18 cellular contexts compared by ENCODE assay signal in genomic region chr16:51243836-51244483, GRCh38.
DNase-seq lines count a peak whose midpoint lies in the region; ATAC-seq and TF ChIP-seq lines count a peak whose summit lies in the region.
"Had no signal": no experiment of that assay in that cellular context is flagged by ENCODE, and none has a peak within 500 bp of the region (broad histone marks: within the 10 kb centered on the region; RNA-seq: fewer than 3 reads in every experiment).

No MANE protein-coding gene starts in this region.

- peak overlapping the region; percentile 4 for H3K27ac Mint-ChIP-seq in MCF 10A (ENCODE audit: low read depth, unreplicated experiment)
- H3K27ac Mint-ChIP-seq: activated CD8-positive, alpha-beta T cell treated with anti-CD3 and anti-CD28 coated beads for 36 hours; activated T-helper 2 cell treated with anti-CD3 and anti-CD28 coated beads, Interferon-gamma antibody, Interleukin-2, Interleukin-4, amounts not matched to agents 10 μg/mL and 5 μg/mL and 100 μg/mL, durations not matched to agents 14 hours and 24 hours and 36 hours; nephron; stimulated activated naive CD8-positive, alpha-beta T cell treated with anti-CD3 and anti-CD28 coated beads, Interleukin-15, amount 100 ng/mL, for 72 hours had no signal

- no peaks in the 10 kb centered on the region for H4K20me1 ChIP-seq in mammary epithelial cell (ENCODE audit: insufficient read depth, low read length)

- peaks cover 34% of the 10 kb centered on the region for H3K27me3 Mint-ChIP-seq in MCF 10A (ENCODE audit: insufficient read depth, unreplicated experiment)
- H3K27me3 Mint-ChIP-seq: activated CD8-positive, alpha-beta T cell treated with anti-CD3 and anti-CD28 coated beads for 36 hours; stimulated activated naive CD8-positive, alpha-beta T cell treated with anti-CD3 and anti-CD28 coated beads, Interleukin-15, amount 100 ng/mL, for 72 hours had no signal

- H3K4me1 ChIP-seq in breast epithelium: no peaks in the 10 kb centered on the region
- H3K4me1 ChIP-seq in mammary epithelial cell (ENCODE audit: insufficient read depth, low read length): no peaks in the 10 kb centered on the region
- no peaks in the 10 kb centered on the region for H3K4me1 ChIP-seq in adrenal gland (replicated peaks in 1 of 2)

- BruUV-seq in MCF 10A (replicated peaks; lab: Mats Ljungman, UMichigan) (no TSS peak), mammary epithelial cell (replicated peaks; lab: Mats Ljungman, UMichigan) (no TSS peak)

- H3K9ac ChIP-seq in mammary epithelial cell (ENCODE audit: insufficient read depth, low read length): no peak overlapping the region

- TF ChIP-seq CTCF in MCF 10A (IDR thresholded peaks at IDR 0.05; ENCODE audit: unreplicated experiment): no peak
- TF ChIP-seq CTCF in breast epithelium (IDR thresholded peaks at IDR 0.05): no peak
- TF ChIP-seq CTCF in mammary epithelial cell (conservative IDR thresholded peaks at IDR 0.05 in 1 of 2, IDR thresholded peaks at IDR 0.05 in 1 of 2; ENCODE audit: extremely low read depth in 1 of 2, insufficient read depth in 1 of 2, low read depth in 1 of 2, low read length in 2 of 2): no peak
- TF ChIP-seq CTCF in adrenal gland (IDR thresholded peaks at IDR 0.05): no peak

- DNase-seq in MCF 10A (ENCODE audit: unreplicated experiment) (peak; percentile 62), breast epithelium (ENCODE audit: low spot score in 2 of 2) (no peak), mammary epithelial cell (peak; percentile 8), left lobe of liver (ENCODE audit: low spot score) (peak; percentile 60), iPS-NIHi7 (ENCODE audit: extremely low spot score) (no peak), adrenal gland (no peak), NOMO-1 treated with dmso at 0.1 percent for 144 hours (lab: John Stamatoyannopoulos, UW; ENCODE audit: unreplicated experiment) (no peak), cerebellum (ENCODE audit: low spot score) (no peak)
- DNase-seq: ACHN; activated CD8-positive, alpha-beta T cell treated with anti-CD3 and anti-CD28 coated beads for 36 hours; Kasumi-1; left ventricle myocardium superior; NCI-H1930; NCI-H748 treated with DMSO at 0.1 percent for 48 hours; stimulated activated naive CD8-positive, alpha-beta T cell treated with anti-CD3 and anti-CD28 coated beads, Interleukin-15, amount 100 ng/mL, for 72 hours had no signal

- no peak overlapping the region for H2AFZ ChIP-seq in mammary epithelial cell (ENCODE audit: low read depth, low read length)

- CTCF ChIA-PET in MCF 10A (lab: Yijun Ruan, JAX) (interaction anchor here (0.6 to 0.8 kb wide), 2 partner anchors 56 to 520 kb away, joined by 3 to 4 read pairs; no protein-coding TSS in a partner anchor), mammary epithelial cell (lab: Charles Lee; ENCODE audit: low non-redundant PET) (no interaction called here)

- in situ Hi-C loops in mammary epithelial cell (cut with MboI; ENCODE audit: low sequenced_read_pairs in 2 of 2): no loop called here

- no peaks in the 10 kb centered on the region for H3K36me3 Mint-ChIP-seq in MCF 10A (ENCODE audit: insufficient read depth, unreplicated experiment)

- no peaks in the 10 kb centered on the region for H3K36me3 ChIP-seq in breast epithelium
- H3K36me3 ChIP-seq in mammary epithelial cell (ENCODE audit: insufficient read depth, low read length): no peaks in the 10 kb centered on the region
- H3K36me3 ChIP-seq in adrenal gland (replicated peaks in 1 of 2): no peaks in the 10 kb centered on the region
- H3K36me3 ChIP-seq: SJSA1 had no signal

- no peaks in the 10 kb centered on the region for H3K79me2 ChIP-seq in mammary epithelial cell (ENCODE audit: insufficient read depth, low read length)

- H3K4me3 ChIP-seq in breast epithelium (no peak overlapping the region), mammary epithelial cell (replicated peaks in 1 of 3; ENCODE audit: insufficient read depth in 1 of 3, low read depth in 2 of 3, low read length in 3 of 3) (no peak overlapping the region), adrenal gland (no peak overlapping the region)
- H3K4me3 ChIP-seq: SJSA1 had no signal

- no peak overlapping the region for H3K4me3 Mint-ChIP-seq in MCF 10A (ENCODE audit: unreplicated experiment)
- H3K4me3 Mint-ChIP-seq: activated CD8-positive, alpha-beta T cell treated with anti-CD3 and anti-CD28 coated beads for 36 hours; nephron; stimulated activated naive CD8-positive, alpha-beta T cell treated with anti-CD3 and anti-CD28 coated beads, Interleukin-15, amount 100 ng/mL, for 72 hours had no signal

- H3K4me1 Mint-ChIP-seq in MCF 10A (ENCODE audit: insufficient read depth, unreplicated experiment): peaks cover 12% of the 10 kb centered on the region
- H3K4me1 Mint-ChIP-seq: stimulated activated naive CD8-positive, alpha-beta T cell treated with anti-CD3 and anti-CD28 coated beads, Interleukin-15, amount 100 ng/mL, for 72 hours had no signal

- WGBS in mammary epithelial cell (ENCODE audit: low coverage, missing lambda C conversion rate): 54% methylated on average over 12 of the region's 12 CpGs
- 33 to 39% (median 36%) methylated on average over 12 of the region's 12 CpGs for WGBS in adrenal gland, 4 donors

- H3K27ac ChIP-seq in breast epithelium: no peak overlapping the region
- H3K27ac ChIP-seq in mammary epithelial cell (ENCODE audit: insufficient read depth, low read depth, low read length): no peak overlapping the region
- H3K27ac ChIP-seq in adrenal gland: no peak overlapping the region
- H3K27ac ChIP-seq: SJSA1 had no signal

- H3K27me3 ChIP-seq in breast epithelium: peaks cover 0 to 23% of the 10 kb centered on the region in 2 donors
- no peaks in the 10 kb centered on the region for H3K27me3 ChIP-seq in mammary epithelial cell (ENCODE audit: insufficient read depth, low read length)
- H3K27me3 ChIP-seq in adrenal gland: no peaks in the 10 kb centered on the region
- H3K27me3 ChIP-seq: SJSA1 had no signal

- POLR2A ChIA-PET in MCF 10A (lab: Yijun Ruan, JAX): interaction anchor here (0.7 kb wide), 1 partner anchor 111 kb away, joined by 3 read pairs; no protein-coding TSS in a partner anchor

- no peaks in the 10 kb centered on the region for H3K9me3 ChIP-seq in breast epithelium
- H3K9me3 ChIP-seq in mammary epithelial cell (replicated peaks; ENCODE audit: insufficient read depth, low read length): no peaks in the 10 kb centered on the region
- H3K9me3 ChIP-seq in adrenal gland (replicated peaks in 1 of 3): no peaks in the 10 kb centered on the region
- H3K9me3 ChIP-seq: SJSA1 had no signal

- TF ChIP-seq POLR2A in breast epithelium (IDR thresholded peaks at IDR 0.05) (no peak), adrenal gland (IDR thresholded peaks at IDR 0.05) (no peak)

- peak; percentile 91 for ATAC-seq in left lobe of liver
- ATAC-seq: activated CD8-positive, alpha-beta T cell treated with anti-CD3 and anti-CD28 coated beads for 36 hours; left ventricle myocardium superior; stimulated activated naive CD8-positive, alpha-beta T cell treated with anti-CD3 and anti-CD28 coated beads, Interleukin-15, amount 100 ng/mL, for 72 hours had no signal

- dilution Hi-C loops in mammary epithelial cell (cut with HindIII; ENCODE audit: low sequenced_read_pairs): no loop called here

- H3K9me3 Mint-ChIP-seq in MCF 10A (ENCODE audit: unreplicated experiment): peaks cover 12% of the 10 kb centered on the region

- H3K4me2 ChIP-seq in mammary epithelial cell (ENCODE audit: insufficient read depth, low read depth, low read length): no peak overlapping the region

- intact Hi-C loops in MCF 10A (cut with micrococcal nuclease) (no loop called here), breast epithelium (cut with DNase I; ENCODE audit: low total_unique reads) (no loop called here), mammary epithelial cell (cut with micrococcal nuclease) (loop anchor here (5.0 kb wide), 1 partner anchor 518 kb away; no protein-coding TSS in a partner anchor), adrenal gland (cut with DNase I) (no loop called here)

Comparison
In these comparisons a context has a peak if more than half of its experiments do, and no peak if none do; other contexts are left out.
1. DNase-seq: peak in MCF 10A (single experiment), mammary epithelial cell (single experiment) and left lobe of liver (single experiment); none in breast epithelium (0 of 2), iPS-NIHi7 (single experiment), adrenal gland (0 of 7), NOMO-1 treated with dmso at 0.1 percent for 144 hours (single experiment) and cerebellum (single experiment).